Comparison of ENCODE assay signal across 1 cellular context in genomic region chr2:102796337-102796736, GRCh38.
TF ChIP-seq lines count a peak whose summit lies in the region.

No MANE protein-coding gene starts in this region.

TF ChIP-seq in liver, 16 proteins besides CTCF, POLR2A, EP300 and RAD21 (continued from another document):
- TF ChIP-seq GABPA (IDR thresholded peaks at IDR 0.05 in 1 of 2, conservative IDR thresholded peaks at IDR 0.05 in 1 of 2) (peak; percentile 17 to 41), EGR1 (IDR thresholded peaks at IDR 0.05; ENCODE audit: low read depth in 2 of 2) (peak in 1 of 2 donors; percentile 71)
- TF ChIP-seq, protein P1, sequence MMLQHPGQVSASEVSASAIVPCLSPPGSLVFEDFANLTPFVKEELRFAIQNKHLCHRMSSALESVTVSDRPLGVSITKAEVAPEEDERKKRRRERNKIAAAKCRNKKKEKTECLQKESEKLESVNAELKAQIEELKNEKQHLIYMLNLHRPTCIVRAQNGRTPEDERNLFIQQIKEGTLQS (IDR thresholded peaks at IDR 0.05), result peak; percentile 62
